1 cellular context compared by ENCODE assay signal in the genomic region with DNA sequence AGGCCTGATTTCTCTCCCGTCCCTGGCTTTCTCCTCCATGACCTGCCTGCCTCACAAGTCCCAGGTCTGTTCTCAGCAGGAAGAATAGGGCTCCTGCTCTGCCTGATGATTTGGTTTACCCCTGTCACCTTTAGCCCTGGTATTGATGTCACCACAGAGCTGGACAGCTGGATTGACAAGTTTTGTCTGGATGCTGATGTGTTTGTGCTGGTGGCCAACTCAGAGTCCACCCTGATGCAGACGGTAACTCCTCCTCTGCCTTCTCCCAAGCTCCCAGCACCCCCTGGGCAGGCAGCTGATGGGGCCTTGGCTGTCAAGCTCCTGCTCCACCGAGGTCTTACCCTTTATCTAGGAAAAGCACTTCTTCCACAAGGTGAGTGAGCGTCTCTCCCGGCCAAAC.
TF ChIP-seq lines count a peak whose summit lies in the region.

No MANE protein-coding gene starts in this region.

TF ChIP-seq in K562, 482 proteins besides CTCF, POLR2A, EP300 and RAD21:
- TF ChIP-seq, protein P1, sequence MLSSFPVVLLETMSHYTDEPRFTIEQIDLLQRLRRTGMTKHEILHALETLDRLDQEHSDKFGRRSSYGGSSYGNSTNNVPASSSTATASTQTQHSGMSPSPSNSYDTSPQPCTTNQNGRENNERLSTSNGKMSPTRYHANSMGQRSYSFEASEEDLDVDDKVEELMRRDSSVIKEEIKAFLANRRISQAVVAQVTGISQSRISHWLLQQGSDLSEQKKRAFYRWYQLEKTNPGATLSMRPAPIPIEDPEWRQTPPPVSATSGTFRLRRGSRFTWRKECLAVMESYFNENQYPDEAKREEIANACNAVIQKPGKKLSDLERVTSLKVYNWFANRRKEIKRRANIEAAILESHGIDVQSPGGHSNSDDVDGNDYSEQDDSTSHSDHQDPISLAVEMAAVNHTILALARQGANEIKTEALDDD (IDR thresholded peaks at IDR 0.05) = no peak
- TF ChIP-seq MTA2 (IDR thresholded peaks at IDR 0.05; ENCODE audit: low read depth) (no peak), RBFOX2 (IDR thresholded peaks at IDR 0.05; ENCODE audit: low read depth, low read length) (0 out of 2 replicates have a peak, but pooled peaks have one; percentile 12)
